ENCODE assay signal across 1 cellular context in genomic region chr17:32341857-32342602, GRCh38.
TF ChIP-seq lines count a peak whose summit lies in the region.

Gene C17orf75, minus strand, starts transcription at chr17:32342173. Its CDS starts 34 bp downstream, at chr17:32342139.

TF ChIP-seq in HepG2, 621 proteins besides CTCF, POLR2A, EP300 and RAD21 (continued from another document and continues in another):
- peak; percentile 93 for TF ChIP-seq TGIF2 (CRISPR knock-in tag; IDR thresholded peaks at IDR 0.05)
- peak; percentile 87; the same call in 1 of the 2 replicates for TF ChIP-seq ZNF547 (CRISPR knock-in tag; IDR thresholded peaks at IDR 0.05)
- peak; percentile 78 for TF ChIP-seq ZNF136 (CRISPR knock-in tag; IDR thresholded peaks at IDR 0.05; ENCODE audit: low read depth)
- peak; percentile 83 for TF ChIP-seq ARID5B (CRISPR knock-in tag; IDR thresholded peaks at IDR 0.05)
- TF ChIP-seq SP5 (CRISPR knock-in tag; IDR thresholded peaks at IDR 0.05; ENCODE audit: borderline replicate concordance, low read depth) = peak; percentile 56; the same call in 1 of the 2 replicates
- no peak for TF ChIP-seq POLR2AphosphoS2 (IDR thresholded peaks at IDR 0.05; ENCODE audit: low read depth, low read length)
- TF ChIP-seq ZNF333 (CRISPR knock-in tag; IDR thresholded peaks at IDR 0.05; ENCODE audit: borderline replicate concordance) = peak; percentile 45; the same call in 1 of the 2 replicates
- no peak for TF ChIP-seq ZNF234 (CRISPR knock-in tag; conservative IDR thresholded peaks at IDR 0.05)
- TF ChIP-seq PHF8 (CRISPR knock-in tag; IDR thresholded peaks at IDR 0.05) = peak; percentile 98
- TF ChIP-seq STAT5B (CRISPR knock-in tag; IDR thresholded peaks at IDR 0.05) = peak; percentile 67; the same call in 1 of the 2 replicates
- peak; percentile 88; the same call in 1 of the 2 replicates for TF ChIP-seq TSC22D2 (CRISPR knock-in tag; IDR thresholded peaks at IDR 0.05; ENCODE audit: borderline replicate concordance)
- TF ChIP-seq MLX (CRISPR knock-in tag; IDR thresholded peaks at IDR 0.05) = 0 out of 2 replicates have a peak, but pooled peaks have one; percentile 13
- TF ChIP-seq ZFX (CRISPR knock-in tag; IDR thresholded peaks at IDR 0.05; ENCODE audit: low read depth) = peak; percentile 97
- no peak for TF ChIP-seq SNAPC4 (CRISPR knock-in tag; IDR thresholded peaks at IDR 0.05)
- TF ChIP-seq ZNF563 (CRISPR knock-in tag; IDR thresholded peaks at IDR 0.05) = no peak
- TF ChIP-seq IRF2 (CRISPR knock-in tag; IDR thresholded peaks at IDR 0.05) = peak; percentile 94
- TF ChIP-seq MYC (CRISPR knock-in tag; IDR thresholded peaks at IDR 0.05; ENCODE audit: borderline replicate concordance) = peak; percentile 94
- no peak for TF ChIP-seq ZNF737 (CRISPR knock-in tag; IDR thresholded peaks at IDR 0.05; ENCODE audit: borderline replicate concordance)
- TF ChIP-seq NRL (CRISPR knock-in tag; IDR thresholded peaks at IDR 0.05; ENCODE audit: borderline replicate concordance) = peak; percentile 89; the same call in 1 of the 2 replicates
- TF ChIP-seq FOSL1 (CRISPR knock-in tag; IDR thresholded peaks at IDR 0.05; ENCODE audit: borderline replicate concordance) = no peak
- TF ChIP-seq HNRNPLL (IDR thresholded peaks at IDR 0.05; ENCODE audit: low read depth, low read length, poor library complexity, severe bottlenecking) = peak; percentile 76
- TF ChIP-seq MAZ (IDR thresholded peaks at IDR 0.05; ENCODE audit: borderline replicate concordance, low read depth, low read length) = peak; percentile 77; the same call in 1 of the 2 replicates
- TF ChIP-seq MAZ (CRISPR knock-in tag; IDR thresholded peaks at IDR 0.05; ENCODE audit: low read depth) = peak; percentile 85
- peak; percentile 69; the same call in 1 of the 2 replicates for TF ChIP-seq ZNF589 (CRISPR knock-in tag; conservative IDR thresholded peaks at IDR 0.05)
- peak; percentile 95 for TF ChIP-seq TARDBP (CRISPR knock-in tag; IDR thresholded peaks at IDR 0.05)
- TF ChIP-seq ZKSCAN8 (CRISPR knock-in tag; IDR thresholded peaks at IDR 0.05; ENCODE audit: borderline replicate concordance) = peak; percentile 91
- TF ChIP-seq ZBTB49 (CRISPR knock-in tag; IDR thresholded peaks at IDR 0.05; ENCODE audit: borderline replicate concordance) = peak; percentile 88; the same call in 1 of the 2 replicates
- peak; percentile 76; the same call in 1 of the 2 replicates for TF ChIP-seq BORCS8-MEF2B (CRISPR knock-in tag; IDR thresholded peaks at IDR 0.05)
- peak; percentile 46; the same call in 1 of the 2 replicates for TF ChIP-seq JUND (CRISPR knock-in tag; IDR thresholded peaks at IDR 0.05)
- TF ChIP-seq MEIS2 (CRISPR knock-in tag; IDR thresholded peaks at IDR 0.05) = peak; percentile 95
- 0 out of 2 replicates have a peak, but pooled peaks have one; percentile 27 for TF ChIP-seq E2F5 (CRISPR knock-in tag; conservative IDR thresholded peaks at IDR 0.05)
- TF ChIP-seq KLF9 (CRISPR knock-in tag; IDR thresholded peaks at IDR 0.05; ENCODE audit: low read depth) = 0 out of 2 replicates have a peak, but pooled peaks have one; percentile 75
- TF ChIP-seq ZKSCAN5 (CRISPR knock-in tag; IDR thresholded peaks at IDR 0.05) = peak; percentile 57; the same call in 1 of the 2 replicates
- 0 out of 2 replicates have a peak, but pooled peaks have one; percentile 50 for TF ChIP-seq ZNF317 (CRISPR knock-in tag; IDR thresholded peaks at IDR 0.05)
- TF ChIP-seq IKZF4 (CRISPR knock-in tag; IDR thresholded peaks at IDR 0.05; ENCODE audit: borderline replicate concordance, low read depth, not compliant biosample characterization) = peak; percentile 38
- peak; percentile 97 for TF ChIP-seq KMT2B (CRISPR knock-in tag; IDR thresholded peaks at IDR 0.05)
- peak; percentile 87 for TF ChIP-seq ARID4A (CRISPR knock-in tag; IDR thresholded peaks at IDR 0.05; ENCODE audit: borderline replicate concordance)
- TF ChIP-seq ELF1 (CRISPR knock-in tag; IDR thresholded peaks at IDR 0.05) = peak; percentile 82
- TF ChIP-seq U2AF1 (optimal IDR thresholded peaks at IDR 0.05; ENCODE audit: low read depth, low read length) = peak; percentile 75
- peak; percentile 95 for TF ChIP-seq ZNF891 (CRISPR knock-in tag; IDR thresholded peaks at IDR 0.05)
- TF ChIP-seq HINFP (CRISPR knock-in tag; IDR thresholded peaks at IDR 0.05; ENCODE audit: low read depth) = 0 out of 2 replicates have a peak, but pooled peaks have one; percentile 72
- peak in 1 of 2 experiments; percentile 48; a peak in 1 of 4 replicates for TF ChIP-seq NR2F1 (CRISPR knock-in tag; IDR thresholded peaks at IDR 0.05)
- no peak for TF ChIP-seq LCORL (IDR thresholded peaks at IDR 0.05)
- TF ChIP-seq LCORL (CRISPR knock-in tag; IDR thresholded peaks at IDR 0.05) = peak; percentile 80
